In the genomic region with DNA sequence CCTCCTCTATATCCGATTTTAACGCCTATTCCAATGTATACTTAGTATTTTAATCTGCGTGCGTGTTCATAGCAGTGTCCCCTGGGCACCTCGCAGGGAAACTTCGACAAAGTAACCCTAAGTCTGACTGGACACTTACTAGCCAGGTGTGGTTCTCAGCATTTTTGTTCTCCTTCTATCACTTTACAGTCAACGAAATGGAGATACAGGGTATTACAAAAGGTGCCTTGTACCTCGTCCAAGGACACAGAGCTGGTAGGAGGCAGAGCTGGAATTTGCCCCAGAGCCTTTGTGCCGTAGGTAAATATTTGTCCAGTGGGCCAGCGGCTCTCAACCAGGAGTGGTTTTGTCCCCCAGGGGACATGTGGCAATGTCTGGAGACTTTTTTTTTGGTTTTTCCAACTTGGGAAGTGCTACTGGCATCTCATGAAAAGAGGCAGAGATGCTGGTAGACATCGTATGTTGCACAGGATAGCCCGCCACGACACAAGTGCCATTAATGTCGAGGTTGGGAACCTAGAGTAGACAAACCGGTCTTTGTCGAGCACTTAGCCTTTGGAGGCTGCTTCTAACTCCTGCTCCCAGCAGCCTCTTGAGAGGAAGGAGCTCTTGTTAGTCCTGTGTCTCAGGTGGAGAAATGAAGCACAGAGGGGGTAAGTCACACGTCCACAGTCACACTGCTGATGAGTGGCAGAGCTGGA, we compare ENCODE assay signal across 8 cellular contexts. TPM values are rescaled to one million over a fixed set of nuclear protein-coding genes. Genes with fewer than 3 reads are reported as not detected.
DNase-seq lines count a peak whose midpoint lies in the region; ATAC-seq and TF ChIP-seq lines count a peak whose summit lies in the region.

No MANE protein-coding gene starts in this region.

- TF ChIP-seq CTCF in AG09309 (IDR thresholded peaks at IDR 0.05; ENCODE audit: control insufficient read depth, insufficient read depth, low read depth, low read length, missing control alignments), result no peak
- peak in 2 of 7 experiments; percentile 13 to 16 for TF ChIP-seq CTCF in body of pancreas (IDR thresholded peaks at IDR 0.05)
- TF ChIP-seq CTCF in adrenal gland (IDR thresholded peaks at IDR 0.05), result no peak

- peak overlapping the region; percentile 74 for H3K4me3 ChIP-seq in AG09309 (ENCODE audit: control insufficient read depth, low read depth, low read length)
- H3K4me3 ChIP-seq in body of pancreas, result peak overlapping the region; percentile 4 to 21
- H3K4me3 ChIP-seq in mononuclear cell (ENCODE audit: low read length), result peak overlapping the region; percentile 25
- peak overlapping the region in 2 of 4 donors; percentile 6 to 51 for H3K4me3 ChIP-seq in adrenal gland

- WGBS in body of pancreas, 2 donors, result 19 to 21% methylated on average over 17 of the region's 17 CpGs
- 58 to 62% (median 60%) methylated on average over 16 to 17 of the region's 17 CpGs for WGBS in adrenal gland, 4 donors

- ATAC-seq in body of pancreas, result peak; percentile 43

- H3K36me3 ChIP-seq in body of pancreas (replicated peaks in 1 of 2; ENCODE audit: insufficient read depth in 1 of 2, low read depth in 2 of 2), result no peaks in the 10 kb centered on the region
- no peaks in the 10 kb centered on the region for H3K36me3 ChIP-seq in adrenal gland (replicated peaks in 1 of 2)

- intact Hi-C loops in body of pancreas (cut with DNase I) (no loop called here), adrenal gland (cut with DNase I) (no loop called here)

- no peaks in the 10 kb centered on the region for H3K27me3 ChIP-seq in body of pancreas
- H3K27me3 ChIP-seq in mononuclear cell (ENCODE audit: insufficient read depth, low read length), result no peaks in the 10 kb centered on the region
- no peaks in the 10 kb centered on the region for H3K27me3 ChIP-seq in adrenal gland

- peak in 2 of 3 donors; percentile 80 to 81 for TF ChIP-seq POLR2A in body of pancreas (IDR thresholded peaks at IDR 0.05)
- no peak for TF ChIP-seq POLR2A in adrenal gland (IDR thresholded peaks at IDR 0.05)

- no peaks in the 10 kb centered on the region for H3K9me3 ChIP-seq in body of pancreas
- H3K9me3 ChIP-seq in mononuclear cell (ENCODE audit: low read depth, low read length), result no peaks in the 10 kb centered on the region
- H3K9me3 ChIP-seq in adrenal gland (replicated peaks in 1 of 3), result no peaks in the 10 kb centered on the region

- H3K27ac ChIP-seq in body of pancreas (peak overlapping the region; percentile 93 to 98 (median 96)), adrenal gland (peak overlapping the region in 2 of 5 donors; percentile 14 to 89)

- peaks cover 90% of the 10 kb centered on the region for H3K4me1 ChIP-seq in body of pancreas
- H3K4me1 ChIP-seq in mononuclear cell (ENCODE audit: insufficient read depth, low read length), result peaks cover 43% of the 10 kb centered on the region
- peaks cover 7 to 21% of the 10 kb centered on the region in 2 donors for H3K4me1 ChIP-seq in adrenal gland (replicated peaks in 1 of 2)

- DNase-seq in AG09309 (ENCODE audit: low read depth) (no peak), HuH-7.5 (ENCODE audit: low spot score) (peak; percentile 97), body of pancreas (peak; percentile 87 to 96 (median 92)), cerebellar cortex (ENCODE audit: low spot score) (no peak), Ammon's horn (ENCODE audit: low spot score) (no peak), adrenal gland (no peak)
- DNase-seq in effector CD8-positive, alpha-beta T cell (lab: John Stamatoyannopoulos, UW), result no peak

RNA-seq across cellular contexts. Expression of gene ZNF444, which starts 1.1 kb away (rescaled TPM):
- total RNA-seq in body of pancreas (10 to 100 TPM; 50.3 to 95.9 TPM), mononuclear cell (4.1 TPM), adrenal gland (10 to 100 TPM; 19.5 to 66.3 (median 35.8) TPM)
- 10 to 100 TPM in 2 of 3 donors, 1 to 10 TPM in 1; 7.2 to 63.9 (median 39.4) TPM for polyA plus RNA-seq in adrenal gland

RNA-seq across cellular contexts. Expression of gene ZNF787, which starts 21.1 kb away (rescaled TPM):
- 10 to 100 TPM; 12.7 to 21.1 TPM for total RNA-seq in body of pancreas
- 25.0 TPM for total RNA-seq in mononuclear cell
- 10 to 100 TPM in 7 of 8 donors, 1 to 10 TPM in 1; 8.5 to 51.5 (median 27.8) TPM for total RNA-seq in adrenal gland
- polyA plus RNA-seq in adrenal gland, result 10 to 100 TPM in 2 of 3 donors, 1 to 10 TPM in 1; 4.6 to 44.7 (median 31.0) TPM

RNA-seq across cellular contexts. Expression of gene GALP, which starts 33.6 kb away (rescaled TPM):
- total RNA-seq in body of pancreas, result not detected
- not detected for total RNA-seq in mononuclear cell
- total RNA-seq in adrenal gland, result not detected
- not detected for polyA plus RNA-seq in adrenal gland

RNA-seq across cellular contexts. Expression of gene ZSCAN5B, which starts 55.3 kb away (rescaled TPM):
- not detected for total RNA-seq in body of pancreas
- not detected for total RNA-seq in mononuclear cell
- under 1 TPM in 2 of 8 donors, not detected in 6; 0.11 to 0.19 TPM for total RNA-seq in adrenal gland
- polyA plus RNA-seq in adrenal gland, result under 1 TPM in 2 of 3 donors, not detected in 1; 0.09 to 0.13 TPM

RNA-seq across cellular contexts. Expression of gene ZSCAN5C, which starts 59.8 kb away (rescaled TPM):
- not detected for total RNA-seq in body of pancreas
- not detected for total RNA-seq in mononuclear cell
- total RNA-seq in adrenal gland, result not detected
- not detected for polyA plus RNA-seq in adrenal gland

Comparison
In these comparisons a context has a peak if more than half of its experiments do, and no peak if none do; other contexts are left out.
1. DNase-seq: peak in HuH-7.5 (single experiment) and body of pancreas (4 of 4); none in AG09309 (single experiment), cerebellar cortex (single experiment), Ammon's horn (single experiment), adrenal gland (0 of 7) and effector CD8-positive, alpha-beta T cell (single experiment).
2. POLR2A ChIP-seq: peak in body of pancreas (2 of 3); none in adrenal gland (0 of 2).